In genomic region chr17:1725642-1726511, GRCh38 we compare ENCODE assay signal across 9 cellular contexts. TPM values are rescaled to one million over a fixed set of nuclear protein-coding genes. Genes with fewer than 3 reads are reported as not detected.
DNase-seq lines count a peak whose midpoint lies in the region; ATAC-seq and TF ChIP-seq lines count a peak whose summit lies in the region.
"Had no signal": no experiment of that assay in that cellular context is flagged by ENCODE, and none has a peak within 500 bp of the region (broad histone marks: within the 10 kb centered on the region; RNA-seq: fewer than 3 reads in every experiment).

No MANE protein-coding gene starts in this region.

- H2AFZ ChIP-seq in PC-3 (ENCODE audit: low read length) (no peak overlapping the region), parathyroid adenoma (no peak overlapping the region)

- H3K27me3 ChIP-seq in PC-3 (ENCODE audit: low read length) (no peaks in the 10 kb centered on the region), parathyroid adenoma (ENCODE audit: control insufficient read depth, insufficient read depth, low read length) (no peaks in the 10 kb centered on the region)

- H3K9ac ChIP-seq in PC-3 (ENCODE audit: low read length), result 0 out of 2 replicates have a peak overlapping the region, but pooled peaks have one; percentile 81
- no peak overlapping the region for H3K9ac ChIP-seq in parathyroid adenoma

- peak overlapping the region; percentile 94 for H3K4me2 ChIP-seq in PC-3 (ENCODE audit: low read length)
- H3K4me2 ChIP-seq in parathyroid adenoma (ENCODE audit: low read length), result no peak overlapping the region

- H3K9me2 ChIP-seq in PC-3 (replicated peaks; ENCODE audit: low read length), result no peaks in the 10 kb centered on the region

- BruUV-seq in Calu3 (replicated peaks; lab: Mats Ljungman, UMichigan), result TSS peak; percentile 42
- BruUV-seq in PC-3 (replicated peaks; lab: Mats Ljungman, UMichigan), result TSS peak; percentile 42

- no peaks in the 10 kb centered on the region for H3K9me3 ChIP-seq in PC-3 (ENCODE audit: low read length)
- H3K9me3 ChIP-seq in parathyroid adenoma (ENCODE audit: control insufficient read depth, low read length), result no peaks in the 10 kb centered on the region

- no peaks in the 10 kb centered on the region for H3K9me3 Mint-ChIP-seq in Calu3 (ENCODE audit: low read depth, unreplicated experiment)

- no peaks in the 10 kb centered on the region for H4K20me1 ChIP-seq in PC-3 (ENCODE audit: low read length)

- H3K27me3 Mint-ChIP-seq in Calu3 (ENCODE audit: unreplicated experiment), result no peaks in the 10 kb centered on the region

- H3K4me3 ChIP-seq in PC-3 (ENCODE audit: low read length), result peak overlapping the region; percentile 74
- peak overlapping the region; percentile 60 for H3K4me3 ChIP-seq in epithelial cell of esophagus (ENCODE audit: low read length)
- H3K4me3 ChIP-seq in parathyroid adenoma (ENCODE audit: low read depth, low read length), result peak overlapping the region; percentile 61

- peaks cover 19% of the 10 kb centered on the region for H3K36me3 Mint-ChIP-seq in Calu3 (ENCODE audit: insufficient read depth, unreplicated experiment)

- no peak overlapping the region for H3K27ac Mint-ChIP-seq in Calu3 (ENCODE audit: unreplicated experiment)

- peak overlapping the region; percentile 55 for H3K4me3 Mint-ChIP-seq in Calu3 (ENCODE audit: low read depth, unreplicated experiment)

- H3K36me3 ChIP-seq in PC-3 (ENCODE audit: low read depth, low read length) (no peaks in the 10 kb centered on the region), parathyroid adenoma (ENCODE audit: control insufficient read depth, insufficient read depth, low read length) (no peaks in the 10 kb centered on the region)

- intact Hi-C loops in Calu3 (cut with micrococcal nuclease; ENCODE audit: unreplicated experiment), result no loop called here
- intact Hi-C loops in PC-3 (cut with micrococcal nuclease), result loop anchor here (2.0 kb wide), 1 partner anchor 139 kb away; no protein-coding TSS in a partner anchor

- no peak for ATAC-seq in PC-3
- ATAC-seq in HG02759 (IDR thresholded peaks at IDR 0.05; ENCODE audit: unreplicated experiment), result no peak
- ATAC-seq in GM21737 (IDR thresholded peaks at IDR 0.05; ENCODE audit: unreplicated experiment), result no peak

- CTCF ChIA-PET in Calu3 (lab: Charles Lee), result interaction anchor here (0.6 kb wide), 1 partner anchor 21 kb away, joined by 4 read pairs; no protein-coding TSS in a partner anchor
- CTCF ChIA-PET in PC-3 (lab: Charles Lee), result no interaction called here

- H3K4me1 Mint-ChIP-seq in Calu3 (ENCODE audit: low read depth, unreplicated experiment), result no peaks in the 10 kb centered on the region

- TF ChIP-seq CTCF in Calu3 (IDR thresholded peaks at IDR 0.05; ENCODE audit: unreplicated experiment) (no peak), PC-3 (conservative IDR thresholded peaks at IDR 0.05; ENCODE audit: low read depth, low read length) (no peak), epithelial cell of esophagus (IDR thresholded peaks at IDR 0.05; ENCODE audit: insufficient read depth, low read depth, low read length, missing control alignments) (no peak), parathyroid adenoma (IDR thresholded peaks at IDR 0.05) (no peak)

- H3K27ac ChIP-seq in PC-3 (ENCODE audit: low read length) (no peak overlapping the region), parathyroid adenoma (no peak overlapping the region)

- DNase-seq in Calu3 (no peak), PC-3 (no peak), epithelial cell of esophagus (ENCODE audit: low read depth) (no peak), NCI-H226 (no peak), kidney tubule cell (ENCODE audit: low spot score) (no peak)
- DNase-seq: NCI-H345 had no signal

- H3K79me2 ChIP-seq in PC-3 (ENCODE audit: low read length) (peaks cover 16% of the 10 kb centered on the region; the same call in 1 of the 2 replicates), parathyroid adenoma (no peaks in the 10 kb centered on the region)

- POLR2A ChIA-PET in PC-3 (lab: Charles Lee; ENCODE audit: unreplicated experiment), result no interaction called here

- no peaks in the 10 kb centered on the region for H3F3A ChIP-seq in PC-3 (ENCODE audit: low read length, unreplicated experiment)

- peaks cover 8% of the 10 kb centered on the region; the same call in 1 of the 2 replicates for H3K4me1 ChIP-seq in PC-3 (ENCODE audit: insufficient read depth, low read length)
- no peaks in the 10 kb centered on the region for H3K4me1 ChIP-seq in parathyroid adenoma

RNA-seq across cellular contexts. Expression of gene WDR81, which starts 1.4 kb away (rescaled TPM):
- total RNA-seq in Calu3 (2022) (11.2 and 11.8 TPM in 2 replicates), PC-3 (2014; rRNA removed) (14.6 and 16.4 TPM in 2 replicates)

RNA-seq across cellular contexts. Expression of gene TLCD2, which starts 15.7 kb away (rescaled TPM):
- total RNA-seq in Calu3 (2022) (5.9 and 6.7 TPM in 2 replicates), PC-3 (2014; rRNA removed) (0.63 and 0.77 TPM in 2 replicates)

RNA-seq across cellular contexts. Expression of gene SERPINF2, which starts 16.8 kb away (rescaled TPM):
- total RNA-seq in Calu3 (2022), result 0.54 and 0.76 TPM in 2 replicates
- total RNA-seq in PC-3 (2014; rRNA removed), result 2.2 and 2.5 TPM in 2 replicates

RNA-seq across cellular contexts. Expression of gene SERPINF1, which starts 36.0 kb away (rescaled TPM):
- not detected in 2 replicates for total RNA-seq in Calu3 (2022)
- 1.7 TPM in 1 of 2 replicates, not detected in the other for total RNA-seq in PC-3 (2014; rRNA removed)

RNA-seq across cellular contexts. Expression of gene PRPF8, which starts 41.2 kb away (rescaled TPM):
- total RNA-seq in Calu3 (2022) (182 and 206 TPM in 2 replicates), PC-3 (2014; rRNA removed) (103 and 126 TPM in 2 replicates)
